Comparison of ENCODE assay signal across 8 cellular contexts in genomic region chr12:96346716-96347115, GRCh38. TPM values are rescaled to one million over a fixed set of nuclear protein-coding genes. Genes with fewer than 3 reads are reported as not detected.
DNase-seq lines count a peak whose midpoint lies in the region; ATAC-seq and TF ChIP-seq lines count a peak whose summit lies in the region.
"Not testable (repeated sequence)": the region's sequence is repeated elsewhere in the genome, so short reads cannot be mapped to it uniquely, and the experiment has no call there.

No MANE protein-coding gene starts in this region.

- H3K9me3 ChIP-seq in MM.1S (replicated peaks; ENCODE audit: insufficient read depth, low read length); adrenal gland (replicated peaks in 1 of 3): not testable (repeated sequence)
- H3K9me3 ChIP-seq in esophagus muscularis mucosa, result peaks cover 0 to 22% (median 20%) of the 10 kb centered on the region in 4 donors
- peaks cover 3 to 17% of the 10 kb centered on the region in 2 donors for H3K9me3 ChIP-seq in stomach smooth muscle (ENCODE audit: control insufficient read depth in 2 of 2, low read length in 2 of 2)

- peak overlapping the region; percentile 24; the same call in 1 of the 2 replicates for H3K27ac ChIP-seq in MM.1S (ENCODE audit: low read length)
- H3K27ac ChIP-seq in adrenal gland, result peak overlapping the region in 3 of 5 donors; percentile 28 to 54 (median 39)
- peak overlapping the region; percentile 64 to 75 (median 72) for H3K27ac ChIP-seq in esophagus muscularis mucosa (replicated peaks in 1 of 4)
- H3K27ac ChIP-seq in stomach smooth muscle (ENCODE audit: low read length), result not testable (repeated sequence)

- H3K36me3 Mint-ChIP-seq in activated B cell treated with CpG ODN at 0.5 μM for 24 hours (ENCODE audit: low read depth), result peaks cover 25% of the 10 kb centered on the region
- peaks cover 64% of the 10 kb centered on the region for H3K36me3 Mint-ChIP-seq in nephron progenitor cell (ENCODE audit: low read depth)

- H3K4me2 ChIP-seq in MM.1S (ENCODE audit: low read depth, low read length), result peak overlapping the region; percentile 79; the same call in 1 of the 2 replicates

- H3K9me3 Mint-ChIP-seq in activated B cell treated with CpG ODN at 0.5 μM for 24 hours (peaks cover 13% of the 10 kb centered on the region), nephron progenitor cell (peaks cover 57% of the 10 kb centered on the region)

- WGBS in adrenal gland, 4 donors, result 29 to 35% (median 32%) methylated on average over 4 of the region's 4 CpGs
- 11% methylated on average over 4 of the region's 4 CpGs for WGBS in esophagus muscularis mucosa

- H3K4me1 ChIP-seq in MM.1S (ENCODE audit: low read length), result peaks cover 26% of the 10 kb centered on the region
- H3K4me1 ChIP-seq in adrenal gland (replicated peaks in 1 of 2); stomach smooth muscle (ENCODE audit: control insufficient read depth, insufficient read depth, low read length): not testable (repeated sequence)
- peaks cover 5 to 48% (median 42%) of the 10 kb centered on the region in 4 donors for H3K4me1 ChIP-seq in esophagus muscularis mucosa

- CTCF ChIA-PET in activated B cell treated with CpG ODN at 0.5 μM for 24 hours (lab: Charles Lee), result not testable (repeated sequence)

- not testable (repeated sequence) for H3K36me3 ChIP-seq in MM.1S (replicated peaks; ENCODE audit: insufficient read depth, low read length); adrenal gland (replicated peaks in 1 of 2); esophagus muscularis mucosa; stomach smooth muscle (ENCODE audit: control insufficient read depth in 2 of 2, insufficient read depth in 2 of 2, low read length in 2 of 2)

- DNase-seq in AG10803 (ENCODE audit: low read depth); activated B cell treated with CpG ODN at 0.5 μM for 24 hours; adrenal gland; esophagus muscularis mucosa (ENCODE audit: extremely low spot score); left colon; nephron progenitor cell: not testable (repeated sequence)
- DNase-seq in MM.1S, result peak; percentile 22

- H3K4me3 ChIP-seq in AG10803 (ENCODE audit: low read length), result peak overlapping the region; percentile 17; the same call in 1 of the 2 replicates
- peak overlapping the region; percentile 46 for H3K4me3 ChIP-seq in MM.1S (ENCODE audit: low read length)
- peak overlapping the region in 1 of 4 donors; percentile 33 for H3K4me3 ChIP-seq in adrenal gland
- peak overlapping the region; percentile 33 to 40 (median 33) for H3K4me3 ChIP-seq in esophagus muscularis mucosa
- peak overlapping the region; percentile 45 to 52 for H3K4me3 ChIP-seq in stomach smooth muscle (ENCODE audit: low read length in 2 of 2)

- TF ChIP-seq EP300 in esophagus muscularis mucosa (IDR thresholded peaks at IDR 0.05), result not testable (repeated sequence)

- ATAC-seq in activated B cell treated with CpG ODN at 0.5 μM for 24 hours (ENCODE audit: low read depth) (peak; percentile 10), left colon (peak; percentile 67)

- H3K9ac ChIP-seq in MM.1S (ENCODE audit: low read length) (peak overlapping the region; percentile 4; the same call in 1 of the 2 replicates), stomach smooth muscle (ENCODE audit: low read length in 2 of 2) (peak overlapping the region in 1 of 2 donors; percentile 38)

- H3K27me3 Mint-ChIP-seq in activated B cell treated with CpG ODN at 0.5 μM for 24 hours; nephron progenitor cell (ENCODE audit: low read depth, poor library complexity): not testable (repeated sequence)

- H2AFZ ChIP-seq in MM.1S (ENCODE audit: low read length), result not testable (repeated sequence)

- H4K20me1 ChIP-seq in MM.1S (ENCODE audit: insufficient read depth, low read length), result not testable (repeated sequence)

- POLR2A ChIA-PET in activated B cell treated with CpG ODN at 0.5 μM for 24 hours (lab: Charles Lee), result interaction anchor here (0.7 to 0.8 kb wide), 2 partner anchors 53 to 157 kb away, joined by 3 read pairs; no protein-coding TSS in a partner anchor

- H3K4me1 Mint-ChIP-seq in activated B cell treated with CpG ODN at 0.5 μM for 24 hours, result peaks cover 56% of the 10 kb centered on the region
- H3K4me1 Mint-ChIP-seq in nephron progenitor cell, result not testable (repeated sequence)

- H3K4me3 Mint-ChIP-seq in activated B cell treated with CpG ODN at 0.5 μM for 24 hours, result peak overlapping the region; percentile 55
- not testable (repeated sequence) for H3K4me3 Mint-ChIP-seq in nephron progenitor cell

- H3K27me3 ChIP-seq in MM.1S (replicated peaks; ENCODE audit: insufficient read depth, low read length); adrenal gland; esophagus muscularis mucosa; stomach smooth muscle (ENCODE audit: control insufficient read depth in 1 of 2, insufficient read depth in 2 of 2, low read length in 2 of 2): not testable (repeated sequence)

- intact Hi-C loops in activated B cell treated with CpG ODN at 0.5 μM for 24 hours (cut with micrococcal nuclease); adrenal gland (cut with DNase I); esophagus muscularis mucosa (cut with DNase I); left colon (cut with DNase I, micrococcal nuclease): not testable (repeated sequence)

- H3K79me2 ChIP-seq in MM.1S (ENCODE audit: low read length), result peaks cover 89% of the 10 kb centered on the region

- peaks cover 15% of the 10 kb centered on the region for H3F3A ChIP-seq in MM.1S (ENCODE audit: insufficient read depth, low read length)

- H3K27ac Mint-ChIP-seq in activated B cell treated with CpG ODN at 0.5 μM for 24 hours (peak overlapping the region; percentile 75), nephron progenitor cell (peak overlapping the region; percentile 38)

- H3K9me2 ChIP-seq in MM.1S (replicated peaks; ENCODE audit: insufficient read depth, low read length), result not testable (repeated sequence)

- not testable (repeated sequence) for TF ChIP-seq CTCF in AG10803 (conservative IDR thresholded peaks at IDR 0.05; ENCODE audit: low read length); MM.1S (IDR thresholded peaks at IDR 0.05; ENCODE audit: low read length); activated B cell treated with CpG ODN at 0.5 μM for 24 hours (IDR thresholded peaks at IDR 0.05); adrenal gland (IDR thresholded peaks at IDR 0.05); esophagus muscularis mucosa (IDR thresholded peaks at IDR 0.05); nephron progenitor cell (IDR thresholded peaks at IDR 0.05)

- not testable (repeated sequence) for TF ChIP-seq POLR2A in adrenal gland (IDR thresholded peaks at IDR 0.05); esophagus muscularis mucosa (IDR thresholded peaks at IDR 0.05; ENCODE audit: low read depth)

RNA-seq across cellular contexts. Expression of gene CDK17, which starts 53.5 kb away (rescaled TPM):
- total RNA-seq in activated B cell treated with CpG ODN at 0.5 μM for 24 hours (52.1 and 57.3 TPM in 2 replicates), adrenal gland (10 to 100 TPM; 10.3 to 52.6 (median 21.7) TPM), esophagus muscularis mucosa (10 to 100 TPM; 56.2 to 96.9 (median 68.6) TPM), left colon (10 to 100 TPM; 20.6 to 21.0 TPM)
- 10 to 100 TPM in 1 of 3 donors, 1 to 10 TPM in 2; 8.0 to 13.9 (median 9.8) TPM for polyA plus RNA-seq in adrenal gland
